ENCODE assay signal across 16 cellular contexts in the genomic region with DNA sequence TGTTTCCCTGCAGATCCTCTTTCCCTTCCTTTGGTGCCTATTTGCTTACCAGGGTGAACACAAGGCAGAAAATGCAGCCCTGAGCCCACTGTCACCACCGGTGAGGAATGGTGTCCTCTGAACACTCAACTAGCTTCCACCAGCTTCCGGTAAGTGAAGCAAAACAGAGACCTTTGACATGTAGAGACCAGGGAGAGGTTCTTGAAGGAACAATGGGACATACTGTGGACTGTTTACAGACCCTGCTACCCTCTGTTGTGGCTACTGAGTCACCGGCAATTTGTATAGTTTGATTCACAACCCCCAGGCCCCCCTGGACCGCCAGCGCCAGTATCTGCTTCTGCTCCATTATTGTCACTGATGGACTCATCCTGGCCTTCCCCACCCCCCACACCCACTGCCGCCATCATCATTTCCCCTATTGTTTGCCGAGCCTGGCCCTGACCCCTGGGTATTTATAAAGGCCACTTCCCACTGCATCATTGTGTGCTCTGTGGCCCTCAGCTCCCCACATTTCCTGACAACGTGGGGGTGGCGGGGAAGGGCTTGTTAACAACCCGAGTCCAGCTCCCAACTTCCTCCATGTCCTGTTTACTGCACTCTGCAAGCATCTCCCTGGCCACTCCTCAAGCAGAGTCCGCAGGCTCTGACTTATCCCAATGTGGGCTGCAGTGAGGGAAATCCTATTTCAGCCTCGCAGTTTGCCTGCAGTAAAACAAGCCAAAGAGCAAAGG.
DNase-seq lines count a peak whose midpoint lies in the region; ATAC-seq and TF ChIP-seq lines count a peak whose summit lies in the region.
"Had no signal": no experiment of that assay in that cellular context is flagged by ENCODE, and none has a peak within 500 bp of the region (broad histone marks: within the 10 kb centered on the region; RNA-seq: fewer than 3 reads in every experiment).

No MANE protein-coding gene starts in this region.

- peaks cover 17% of the 10 kb centered on the region; the same call in 1 of the 2 replicates for H3F3A ChIP-seq in PC-9 (ENCODE audit: insufficient read depth, low read depth)

- no peaks in the 10 kb centered on the region for H3K36me3 ChIP-seq in CD4-positive, CD25-positive, alpha-beta regulatory T cell (ENCODE audit: control insufficient read depth, insufficient read depth, low read length)
- no peaks in the 10 kb centered on the region for H3K36me3 ChIP-seq in parathyroid adenoma (ENCODE audit: control insufficient read depth, insufficient read depth, low read length)
- no peaks in the 10 kb centered on the region for H3K36me3 ChIP-seq in PC-9 (ENCODE audit: low read depth)

- BruUV-seq in PC-9 (replicated peaks; lab: Mats Ljungman, UMichigan) = no TSS peak

- intact Hi-C loops in PC-9 (cut with micrococcal nuclease; ENCODE audit: unreplicated experiment) = no loop called here

- H3K4me2 ChIP-seq in parathyroid adenoma (ENCODE audit: low read length) (no peak overlapping the region), PC-9 (no peak overlapping the region)

- H4K20me1 ChIP-seq in PC-9 (ENCODE audit: insufficient read depth) = no peaks in the 10 kb centered on the region

- H3K27ac ChIP-seq in CD4-positive, CD25-positive, alpha-beta regulatory T cell (ENCODE audit: insufficient read depth, low read length, poor library complexity, severe bottlenecking) = no peak overlapping the region
- H3K27ac ChIP-seq in parathyroid adenoma (peak overlapping the region; percentile 67), PC-9 (no peak overlapping the region)

- POLR2A ChIA-PET in PC-9 (lab: Charles Lee; ENCODE audit: unreplicated experiment) = no interaction called here

- CTCF ChIA-PET in PC-9 (lab: Charles Lee) = no interaction called here

- H3K79me2 ChIP-seq in parathyroid adenoma = no peaks in the 10 kb centered on the region
- no peaks in the 10 kb centered on the region for H3K79me2 ChIP-seq in PC-9 (ENCODE audit: low read depth)

- H3K9me2 ChIP-seq in PC-9 (ENCODE audit: insufficient read depth) = no peaks in the 10 kb centered on the region

- no peak overlapping the region for H3K4me3 Mint-ChIP-seq in CD4-positive, CD25-positive, alpha-beta regulatory T cell
- H3K4me3 Mint-ChIP-seq: type B pancreatic cell had no signal

- no peak for DNase-seq in CD4-positive, CD25-positive, alpha-beta regulatory T cell
- DNase-seq in UCSD-AML1 (lab: John Stamatoyannopoulos, UW; ENCODE audit: unreplicated experiment) = peak; percentile 88
- DNase-seq in islet precursor cell = peak; percentile 95
- no peak for DNase-seq in middle frontal gyrus (ENCODE audit: extremely low spot score, low spot score)
- no peak for DNase-seq in effector CD4-positive, alpha-beta T cell
- no peak for DNase-seq in activated effector memory CD4-positive, alpha-beta T cell treated with anti-CD3 and anti-CD28 coated beads, Interleukin-2, amount 50 U/mL, for 16 hours
- DNase-seq in PC-9 = no peak
- DNase-seq: activated CD4-positive, alpha-beta T cell treated with anti-CD3 and anti-CD28 coated beads, Interleukin-2, amount 50 U/mL, for 1 hour; activated naive CD4-positive, alpha-beta T cell treated with anti-CD3 and anti-CD28 coated beads, Interleukin-2, amount 50 U/mL, for 16 hours; foreskin fibroblast; H7; kidney glomerular epithelial cell; NCI-H1105 treated with DMSO at 0.1 percent for 48 hours; NCI-H526 treated with DMSO at 0.1 percent for 48 hours had no signal

- no peak for TF ChIP-seq CTCF in parathyroid adenoma (IDR thresholded peaks at IDR 0.05)
- no peak for TF ChIP-seq CTCF in PC-9 (conservative IDR thresholded peaks at IDR 0.05)

- no peaks in the 10 kb centered on the region for H3K27me3 Mint-ChIP-seq in CD4-positive, CD25-positive, alpha-beta regulatory T cell

- H3K4me1 Mint-ChIP-seq in CD4-positive, CD25-positive, alpha-beta regulatory T cell = peaks cover 31 to 62% (median 43%) of the 10 kb centered on the region in 4 donors

- H3K9me3 ChIP-seq in CD4-positive, CD25-positive, alpha-beta regulatory T cell (ENCODE audit: control insufficient read depth in 2 of 2, low read length in 2 of 2) = no peaks in the 10 kb centered on the region
- no peaks in the 10 kb centered on the region for H3K9me3 ChIP-seq in parathyroid adenoma (ENCODE audit: control insufficient read depth, low read length)
- no peaks in the 10 kb centered on the region for H3K9me3 ChIP-seq in PC-9 (ENCODE audit: insufficient read depth, low read depth)

- no peaks in the 10 kb centered on the region for H3K36me3 Mint-ChIP-seq in CD4-positive, CD25-positive, alpha-beta regulatory T cell
- H3K36me3 Mint-ChIP-seq: type B pancreatic cell had no signal

- H3K27ac Mint-ChIP-seq in CD4-positive, CD25-positive, alpha-beta regulatory T cell = peak overlapping the region in 2 of 3 donors; percentile 75 to 86
- H3K27ac Mint-ChIP-seq: type B pancreatic cell had no signal

- H3K4me1 ChIP-seq in CD4-positive, CD25-positive, alpha-beta regulatory T cell (ENCODE audit: control insufficient read depth, insufficient read depth, low read length, poor library complexity, severe bottlenecking) = peaks cover 29% of the 10 kb centered on the region
- H3K4me1 ChIP-seq in parathyroid adenoma (no peaks in the 10 kb centered on the region), PC-9 (replicated peaks; ENCODE audit: insufficient read depth) (peaks cover 16% of the 10 kb centered on the region)

- ATAC-seq in CD4-positive, CD25-positive, alpha-beta regulatory T cell (ENCODE audit: low read depth in 2 of 2) = no peak

- no peaks in the 10 kb centered on the region for H3K27me3 ChIP-seq in CD4-positive, CD25-positive, alpha-beta regulatory T cell (ENCODE audit: control insufficient read depth, insufficient read depth, low read length)
- no peaks in the 10 kb centered on the region for H3K27me3 ChIP-seq in parathyroid adenoma (ENCODE audit: control insufficient read depth, insufficient read depth, low read length)
- no peaks in the 10 kb centered on the region for H3K27me3 ChIP-seq in PC-9 (ENCODE audit: insufficient read depth, low read depth)

- H2AFZ ChIP-seq in parathyroid adenoma = no peak overlapping the region
- H2AFZ ChIP-seq in PC-9 = no peak overlapping the region

- no peak overlapping the region for H3K4me3 ChIP-seq in CD4-positive, CD25-positive, alpha-beta regulatory T cell (ENCODE audit: low read depth, low read length)
- H3K4me3 ChIP-seq in parathyroid adenoma (ENCODE audit: low read depth, low read length) = no peak overlapping the region
- H3K4me3 ChIP-seq in PC-9 = no peak overlapping the region

- H3K9ac ChIP-seq in parathyroid adenoma = no peak overlapping the region

- no peaks in the 10 kb centered on the region for H3K9me3 Mint-ChIP-seq in CD4-positive, CD25-positive, alpha-beta regulatory T cell
- H3K9me3 Mint-ChIP-seq: type B pancreatic cell had no signal

Comparison
In these comparisons a context has a peak if more than half of its experiments do, and no peak if none do; other contexts are left out.
1. DNase-seq: peak in UCSD-AML1 (single experiment) and islet precursor cell (single experiment); none in CD4-positive, CD25-positive, alpha-beta regulatory T cell (0 of 3), middle frontal gyrus (single experiment), effector CD4-positive, alpha-beta T cell (single experiment), activated effector memory CD4-positive, alpha-beta T cell treated with anti-CD3 and anti-CD28 coated beads, Interleukin-2, amount 50 U/mL, for 16 hours (single experiment) and PC-9 (0 of 2).